In genomic region chr2:180006781-180007579, GRCh38 we compare ENCODE assay signal across 8 cellular contexts. TPM values are rescaled to one million over a fixed set of nuclear protein-coding genes. Genes with fewer than 3 reads are reported as not detected.
A peak's percentile ranks its signal among the peaks of the same experiment; 100 is the strongest.
DNase-seq lines count a peak whose midpoint lies in the region; ATAC-seq and TF ChIP-seq lines count a peak whose summit lies in the region.

Gene CWC22 (minus strand): TSS chr2:180007297. CDS start chr2:179993341, 13,956 bp downstream.

- H3K4me1 Mint-ChIP-seq in HFFc6 (ENCODE audit: low read depth), result peaks cover 48% of the 10 kb centered on the region
- peaks cover 39% of the 10 kb centered on the region for H3K4me1 Mint-ChIP-seq in activated naive CD4-positive, alpha-beta T cell treated with anti-CD3 and anti-CD28 coated beads, Interleukin-2, amount 10 ng/mL, durations not matched to agents 7 days and 5 days

- TF ChIP-seq POLR2A in NB4 (IDR thresholded peaks at IDR 0.05; ENCODE audit: extremely low read depth, insufficient read length) (peak; percentile 52), gastroesophageal sphincter (IDR thresholded peaks at IDR 0.05) (no peak)

- H3K4me3 Mint-ChIP-seq in HFFc6, result peak within 1 kb of the TSS; percentile 97
- H3K4me3 Mint-ChIP-seq in activated naive CD4-positive, alpha-beta T cell treated with anti-CD3 and anti-CD28 coated beads, Interleukin-2, amount 10 ng/mL, durations not matched to agents 7 days and 5 days, result peak within 1 kb of the TSS; percentile 91

- peaks cover 7% of the 10 kb centered on the region for H3K36me3 Mint-ChIP-seq in HFFc6 (ENCODE audit: low read depth)
- H3K36me3 Mint-ChIP-seq in activated naive CD4-positive, alpha-beta T cell treated with anti-CD3 and anti-CD28 coated beads, Interleukin-2, amount 10 ng/mL, durations not matched to agents 7 days and 5 days, result peaks cover 4% of the 10 kb centered on the region

- H3K4me1 ChIP-seq in gastroesophageal sphincter, result peaks cover 0 to 33% (median 7%) of the 10 kb centered on the region in 3 donors
- peaks cover 31 to 47% of the 10 kb centered on the region in 2 experiments for H3K4me1 ChIP-seq in neutrophil (ENCODE audit: control insufficient read depth in 1 of 2, insufficient read depth in 1 of 2, low read depth in 1 of 2, low read length in 1 of 2)

- DNase-seq in GM04503 (ENCODE audit: low read depth) (peak; percentile 69), HFFc6 (peak; percentile 83), NB4 (ENCODE audit: low read depth) (peak; percentile 94), SK-N-MC (ENCODE audit: low read depth, low spot score) (peak; percentile 95), substantia nigra (lab: John Stamatoyannopoulos, UW) (peak; percentile 39 to 96 (median 82))
- peak; percentile 91 for DNase-seq in activated naive CD4-positive, alpha-beta T cell treated with anti-CD3 and anti-CD28 coated beads, Interleukin-2, amount 10 ng/mL, durations not matched to agents 7 days and 5 days

- no peaks in the 10 kb centered on the region for H3K9me3 ChIP-seq in SK-N-MC (ENCODE audit: low read depth, low read length)
- no peaks in the 10 kb centered on the region for H3K9me3 ChIP-seq in gastroesophageal sphincter
- H3K9me3 ChIP-seq in neutrophil, result no peaks in the 10 kb centered on the region

- H3K27me3 ChIP-seq in gastroesophageal sphincter (no peaks in the 10 kb centered on the region), neutrophil (no peaks in the 10 kb centered on the region)

- H3K27ac ChIP-seq in SK-N-MC, result peak within 1 kb of the TSS; percentile 97
- peak within 1 kb of the TSS; percentile 75 to 93 (median 90) for H3K27ac ChIP-seq in gastroesophageal sphincter
- peak within 1 kb of the TSS; percentile 88 for H3K27ac ChIP-seq in neutrophil
- peak within 1 kb of the TSS; percentile 89 for H3K27ac ChIP-seq in substantia nigra (ENCODE audit: low read depth, low read length, poor library complexity, severe bottlenecking)

- CTCF ChIA-PET in activated naive CD4-positive, alpha-beta T cell treated with anti-CD3 and anti-CD28 coated beads, Interleukin-2, amount 10 ng/mL, durations not matched to agents 7 days and 5 days (lab: Charles Lee), result no interaction called here

- TF ChIP-seq EP300 in gastroesophageal sphincter (IDR thresholded peaks at IDR 0.05), result no peak

- H3K36me3 ChIP-seq in SK-N-MC (ENCODE audit: insufficient read depth, low read length) (no peaks in the 10 kb centered on the region), gastroesophageal sphincter (no peaks in the 10 kb centered on the region), neutrophil (no peaks in the 10 kb centered on the region)

- H3K4me3 ChIP-seq in NB4 (ENCODE audit: low read depth, low read length) (peak within 1 kb of the TSS; percentile 97), SK-N-MC (peak within 1 kb of the TSS; percentile 87), gastroesophageal sphincter (peak within 1 kb of the TSS; percentile 91 to 93), neutrophil (ENCODE audit: low read depth in 1 of 2, low read length in 1 of 2) (peak within 1 kb of the TSS; percentile 78 to 91)

- ATAC-seq in gastroesophageal sphincter, result peak; percentile 99

- 0% methylated on average over 10 to 21 of the region's 46 CpGs for WGBS in gastroesophageal sphincter (ENCODE audit: low coverage in 1 of 2), 2 donors

- TF ChIP-seq CTCF in HFFc6 (IDR thresholded peaks at IDR 0.05) (no peak), NB4 (IDR thresholded peaks at IDR 0.05; ENCODE audit: low read depth, low read length) (no peak), gastroesophageal sphincter (IDR thresholded peaks at IDR 0.05) (no peak), neutrophil (IDR thresholded peaks at IDR 0.05) (no peak)

- peak within 1 kb of the TSS; percentile 96 for H3K9ac ChIP-seq in SK-N-MC (ENCODE audit: insufficient read length)

- peak within 1 kb of the TSS; percentile 100 for H3K27ac Mint-ChIP-seq in HFFc6
- H3K27ac Mint-ChIP-seq in activated naive CD4-positive, alpha-beta T cell treated with anti-CD3 and anti-CD28 coated beads, Interleukin-2, amount 10 ng/mL, durations not matched to agents 7 days and 5 days, result peak within 1 kb of the TSS; percentile 99

- no peaks in the 10 kb centered on the region for H3K9me3 Mint-ChIP-seq in HFFc6
- H3K9me3 Mint-ChIP-seq in activated naive CD4-positive, alpha-beta T cell treated with anti-CD3 and anti-CD28 coated beads, Interleukin-2, amount 10 ng/mL, durations not matched to agents 7 days and 5 days, result no peaks in the 10 kb centered on the region

- H3K27me3 Mint-ChIP-seq in HFFc6 (ENCODE audit: insufficient read depth), result no peaks in the 10 kb centered on the region
- H3K27me3 Mint-ChIP-seq in activated naive CD4-positive, alpha-beta T cell treated with anti-CD3 and anti-CD28 coated beads, Interleukin-2, amount 10 ng/mL, durations not matched to agents 7 days and 5 days, result no peaks in the 10 kb centered on the region

RNA-seq across cellular contexts. Expression of gene CWC22, which starts in this region (rescaled TPM):
- total RNA-seq in HFFc6 (2021; fragmentation: NEBNext Ultra II Directional; extraction: Animal tissue kit (Norgen Biotek cat#: 25700)), result 10 to 100 TPM; 15.5 to 19.2 (median 16.8) TPM
- 10 to 100 TPM; 23.3 to 28.3 (median 25.5) TPM for total RNA-seq in gastroesophageal sphincter

Comparison
In these comparisons a context has a peak if more than half of its experiments do, and no peak if none do; other contexts are left out.
1. Peak in every context shown above with its lines: DNase-seq, ATAC-seq, H3K4me3 ChIP-seq and H3K27ac ChIP-seq.